In genomic region chr21:44637018-44637850, GRCh38 we compare ENCODE assay signal across 1 cellular context.
TF ChIP-seq lines count a peak whose summit lies in the region.

Gene KRTAP10-10, plus strand, starts transcription at chr21:44637356. Its CDS starts 62 bp downstream, at chr21:44637418.

TF ChIP-seq in H1, 55 proteins besides CTCF, POLR2A, EP300 and RAD21:
- TF ChIP-seq CBX8 (IDR thresholded peaks at IDR 0.05; ENCODE audit: borderline replicate concordance, low read depth, low read length) (no peak), SP1 (IDR thresholded peaks at IDR 0.05; ENCODE audit: low read depth, low read length) (no peak), KDM5A (IDR thresholded peaks at IDR 0.05; ENCODE audit: low read length) (no peak), ATF3 (IDR thresholded peaks at IDR 0.05; ENCODE audit: insufficient read depth, low read depth, low read length) (no peak), NRF1 (IDR thresholded peaks at IDR 0.05; ENCODE audit: low read depth, low read length) (no peak), SP4 (IDR thresholded peaks at IDR 0.05; ENCODE audit: low read length) (no peak), SIX5 (IDR thresholded peaks at IDR 0.05; ENCODE audit: low read depth, low read length) (no peak), CBX5 (IDR thresholded peaks at IDR 0.05; ENCODE audit: low read depth, low read length) (no peak)
TF ChIP-seq in H1: peak in this region for 0.
